Comparison of ENCODE assay signal across 8 cellular contexts in genomic region chr14:22556990-22557623, GRCh38. TPM values are rescaled to one million over a fixed set of nuclear protein-coding genes. Genes with fewer than 3 reads are reported as not detected.
DNase-seq lines count a peak whose midpoint lies in the region; ATAC-seq and TF ChIP-seq lines count a peak whose summit lies in the region.

No MANE protein-coding gene starts in this region.

- DNase-seq in AG04450 (ENCODE audit: low read depth, low spot score) (peak; percentile 33), NCI-H748 (lab: John Stamatoyannopoulos, UW; ENCODE audit: unreplicated experiment) (peak; percentile 68), lung microvascular endothelial cell (ENCODE audit: low read depth in 2 of 2) (peak; percentile 76 to 88)
- DNase-seq in activated CD4-positive, alpha-beta memory T cell treated with anti-CD3 and anti-CD28 coated beads, Interleukin-2, amount 10 ng/mL, durations not matched to agents 7 days and 5 days: peak; percentile 90
- DNase-seq in stimulated activated CD4-positive, alpha-beta T cell treated with anti-CD3 and anti-CD28 coated beads, TNF-alpha, amount 100 ng/mL, for 24 hours (ENCODE audit: low read depth in 3 of 3): peak; percentile 86 to 93 (median 90)

- peaks cover 90% of the 10 kb centered on the region for H3K4me1 Mint-ChIP-seq in activated CD4-positive, alpha-beta memory T cell treated with anti-CD3 and anti-CD28 coated beads, Interleukin-2, amount 10 ng/mL, durations not matched to agents 7 days and 5 days

- no peaks in the 10 kb centered on the region for H3K36me3 ChIP-seq in duodenal mucosa (ENCODE audit: control insufficient read depth in 1 of 2, insufficient read depth in 2 of 2, low read length in 2 of 2)

- CTCF ChIA-PET in AG04450 (lab: Charles Lee): interaction anchor here (0.5 to 2.9 kb wide), 149 partner anchors 10 to 746 kb away, joined by 3 to 94 read pairs (median 4); partner anchors contain the start of genes ACIN1, AJUBA, CDH24 and DAD1
- CTCF ChIA-PET in activated CD4-positive, alpha-beta memory T cell treated with anti-CD3 and anti-CD28 coated beads, Interleukin-2, amount 10 ng/mL, durations not matched to agents 7 days and 5 days (lab: Charles Lee): interaction anchor here (0.6 to 8.4 kb wide), 53 partner anchors 12 to 834 kb away, joined by 3 to 593 read pairs (median 6); partner anchors contain the start of genes ABHD4, DAD1, OXA1L and REM2

- peak overlapping the region; percentile 58 to 60 for H3K9ac ChIP-seq in duodenal mucosa (ENCODE audit: low read depth in 1 of 2, low read length in 2 of 2)

- H3K4me3 ChIP-seq in AG04450 (ENCODE audit: low read depth, low read length): peak overlapping the region; percentile 43
- peak overlapping the region; percentile 56 to 60 for H3K4me3 ChIP-seq in duodenal mucosa (ENCODE audit: low read depth in 1 of 2, low read length in 2 of 2)

- H3K9me3 Mint-ChIP-seq in activated CD4-positive, alpha-beta memory T cell treated with anti-CD3 and anti-CD28 coated beads, Interleukin-2, amount 10 ng/mL, durations not matched to agents 7 days and 5 days: no peaks in the 10 kb centered on the region

- H3K4me1 ChIP-seq in duodenal mucosa (ENCODE audit: control insufficient read depth in 1 of 2, insufficient read depth in 2 of 2, low read length in 2 of 2): peaks cover 61% of the 10 kb centered on the region in 2 donors

- ATAC-seq in GM18867 (IDR thresholded peaks at IDR 0.05; ENCODE audit: unreplicated experiment) (peak; percentile 32), HG03280 (IDR thresholded peaks at IDR 0.05; ENCODE audit: unreplicated experiment) (peak; percentile 36)

- peaks cover 2% of the 10 kb centered on the region for H3K27me3 Mint-ChIP-seq in activated CD4-positive, alpha-beta memory T cell treated with anti-CD3 and anti-CD28 coated beads, Interleukin-2, amount 10 ng/mL, durations not matched to agents 7 days and 5 days

- peak overlapping the region; percentile 76 for H3K4me3 Mint-ChIP-seq in activated CD4-positive, alpha-beta memory T cell treated with anti-CD3 and anti-CD28 coated beads, Interleukin-2, amount 10 ng/mL, durations not matched to agents 7 days and 5 days

- H3K36me3 Mint-ChIP-seq in activated CD4-positive, alpha-beta memory T cell treated with anti-CD3 and anti-CD28 coated beads, Interleukin-2, amount 10 ng/mL, durations not matched to agents 7 days and 5 days (ENCODE audit: low read depth): peaks cover 28% of the 10 kb centered on the region

- no peaks in the 10 kb centered on the region for H3K27me3 ChIP-seq in AG04450 (ENCODE audit: control insufficient read depth, insufficient read depth, low read length)
- H3K27me3 ChIP-seq in duodenal mucosa (ENCODE audit: control insufficient read depth in 1 of 2, insufficient read depth in 2 of 2, low read length in 2 of 2): no peaks in the 10 kb centered on the region

- H3K27ac ChIP-seq in AG04450 (ENCODE audit: low read depth, low read length) (peak overlapping the region; percentile 57), duodenal mucosa (ENCODE audit: low read depth, low read length) (peak overlapping the region; percentile 79)

- H3K27ac Mint-ChIP-seq in activated CD4-positive, alpha-beta memory T cell treated with anti-CD3 and anti-CD28 coated beads, Interleukin-2, amount 10 ng/mL, durations not matched to agents 7 days and 5 days: peak overlapping the region; percentile 95

- peak; percentile 92 for TF ChIP-seq CTCF in AG04450 (IDR thresholded peaks at IDR 0.05; ENCODE audit: low read depth, low read length)

- POLR2A ChIA-PET in AG04450 (lab: Yijun Ruan, JAX): interaction anchor here (1.0 to 1.1 kb wide), 3 partner anchors 11 to 425 kb away, joined by 3 to 7 read pairs (median 3); partner anchors contain the start of gene AJUBA
- POLR2A ChIA-PET in activated CD4-positive, alpha-beta memory T cell treated with anti-CD3 and anti-CD28 coated beads, Interleukin-2, amount 10 ng/mL, durations not matched to agents 7 days and 5 days (lab: Charles Lee): interaction anchor here (0.6 to 26.6 kb wide), 37 partner anchors 8 to 834 kb away, joined by 3 to 1110 read pairs (median 9); partner anchors contain the start of genes ABHD4, DAD1, LRP10 and OR6J1

- H3K9me3 ChIP-seq in AG04450 (ENCODE audit: control insufficient read depth, insufficient read depth, low read length): no peaks in the 10 kb centered on the region; the same call in 1 of the 2 replicates
- no peaks in the 10 kb centered on the region for H3K9me3 ChIP-seq in duodenal mucosa (ENCODE audit: control insufficient read depth in 1 of 2, low read length in 2 of 2)

RNA-seq across cellular contexts. Expression of gene DAD1, which starts 31.9 kb away (rescaled TPM):
- 420 and 467 TPM in 2 replicates for polyA plus RNA-seq in AG04450 (2011; rRNA removed)
- polyA minus RNA-seq in AG04450 (2011; rRNA and poly(A)+ RNA removed): 143 and 159 TPM in 2 replicates
- total RNA-seq in activated CD4-positive, alpha-beta memory T cell treated with anti-CD3 and anti-CD28 coated beads, Interleukin-2, amount 10 ng/mL, durations not matched to agents 7 days and 5 days: 100 to 1,000 TPM; 160 to 167 TPM
- total RNA-seq in lung microvascular endothelial cell: 300 and 362 TPM in 2 replicates

RNA-seq across cellular contexts. Expression of gene ABHD4, which starts 41.0 kb away (rescaled TPM):
- polyA plus RNA-seq in AG04450 (2011; rRNA removed): 42.1 and 49.4 TPM in 2 replicates
- polyA minus RNA-seq in AG04450 (2011; rRNA and poly(A)+ RNA removed): 39.7 and 44.9 TPM in 2 replicates
- 10 to 100 TPM; 16.7 to 20.7 TPM for total RNA-seq in activated CD4-positive, alpha-beta memory T cell treated with anti-CD3 and anti-CD28 coated beads, Interleukin-2, amount 10 ng/mL, durations not matched to agents 7 days and 5 days
- total RNA-seq in lung microvascular endothelial cell: 4.6 and 8.3 TPM in 2 replicates

Comparison
In these comparisons a context has a peak if more than half of its experiments do, and no peak if none do; other contexts are left out.
1. Peak in every context shown above with its lines: DNase-seq, ATAC-seq, H3K4me3 ChIP-seq and H3K27ac ChIP-seq.
2. DNase-seq: peak in every context shown above with its lines; median percentile 90 in activated CD4-positive, alpha-beta memory T cell treated with anti-CD3 and anti-CD28 coated beads, Interleukin-2, amount 10 ng/mL, durations not matched to agents 7 days and 5 days; 90 in stimulated activated CD4-positive, alpha-beta T cell treated with anti-CD3 and anti-CD28 coated beads, TNF-alpha, amount 100 ng/mL, for 24 hours; 82 in lung microvascular endothelial cell; 68 in NCI-H748; 33 in AG04450.